1 cellular context compared by ENCODE assay signal in genomic region chr19:19151418-19151817, GRCh38.
TF ChIP-seq lines count a peak whose summit lies in the region.

No MANE protein-coding gene starts in this region.

TF ChIP-seq in HepG2, 621 proteins besides CTCF, POLR2A, EP300 and RAD21:
- TF ChIP-seq ZNF772 (CRISPR knock-in tag; IDR thresholded peaks at IDR 0.05), result no peak
- no peak for TF ChIP-seq NBN (conservative IDR thresholded peaks at IDR 0.05)
- peak; percentile 52 for TF ChIP-seq ZNF629 (CRISPR knock-in tag; conservative IDR thresholded peaks at IDR 0.05)
